In the genomic region with DNA sequence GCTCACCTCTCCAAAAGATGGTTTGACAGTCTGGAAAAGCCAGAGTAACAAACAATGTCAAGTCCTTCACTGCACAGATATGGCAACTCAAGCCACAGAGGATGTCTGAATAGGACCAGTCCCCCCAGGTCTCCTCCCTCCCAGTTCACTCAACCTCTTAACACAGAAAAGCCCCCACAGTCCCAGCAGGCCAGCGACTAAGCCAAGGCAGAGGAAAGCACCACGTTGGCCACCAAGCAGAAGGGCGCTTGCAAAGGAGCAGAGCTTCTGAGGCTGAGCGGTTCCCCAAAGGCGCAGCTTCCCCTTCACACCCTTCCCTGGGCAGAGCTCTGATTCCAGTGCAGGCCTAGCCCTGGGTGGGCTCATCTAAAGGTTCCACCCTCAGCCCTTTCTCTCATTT, we compare ENCODE assay signal across 8 cellular contexts.
DNase-seq lines count a peak whose midpoint lies in the region; ATAC-seq, FAIRE-seq and TF ChIP-seq lines count a peak whose summit lies in the region.

No MANE protein-coding gene starts in this region.

- peak; percentile 39 for ATAC-seq in GM21423 (IDR thresholded peaks at IDR 0.05; ENCODE audit: unreplicated experiment)

- H3K36me3 ChIP-seq in neuron (ENCODE audit: insufficient read depth, low read length) = no peaks in the 10 kb centered on the region

- peak overlapping the region; percentile 18 for H2AFZ ChIP-seq in neuron (ENCODE audit: low read depth, low read length)

- H3K9me3 ChIP-seq in neuron (ENCODE audit: low read length) = no peaks in the 10 kb centered on the region

- DNase-seq in EH (ENCODE audit: low read depth) (peak; percentile 37), HTR-8/SVneo (ENCODE audit: insufficient read length, low spot score) (peak; percentile 15), fibroblast of mammary gland (ENCODE audit: low read depth) (peak; percentile 20), retina (no peak), NCI-H2029 treated with DMSO at 0.1 percent for 48 hours (lab: John Stamatoyannopoulos, UW) (no peak)
- DNase-seq in activated CD8-positive, alpha-beta memory T cell treated with anti-CD3 and anti-CD28 coated beads, Interleukin-2, amount 50 U/mL, for 4 hours = peak; percentile 23

- no peak for FAIRE-seq in HTR-8/SVneo (lab: Jason Lieb, UNC)

- no peak for TF ChIP-seq CTCF in fibroblast of mammary gland (conservative IDR thresholded peaks at IDR 0.05; ENCODE audit: control insufficient read depth, insufficient read depth, low read depth, low read length)

- no peaks in the 10 kb centered on the region for H3K27me3 ChIP-seq in neuron (ENCODE audit: insufficient read depth, low read length)

- peaks cover 14% of the 10 kb centered on the region for H3K4me1 ChIP-seq in neuron (ENCODE audit: insufficient read depth, low read length)

- H3K4me3 ChIP-seq in fibroblast of mammary gland (ENCODE audit: control insufficient read depth, low read depth, low read length) (peak overlapping the region; percentile 69), neuron (ENCODE audit: low read length) (peak overlapping the region; percentile 57)

Comparison
In these comparisons a context has a peak if more than half of its experiments do, and no peak if none do; other contexts are left out.
1. DNase-seq: peak in EH (single experiment), HTR-8/SVneo (single experiment), activated CD8-positive, alpha-beta memory T cell treated with anti-CD3 and anti-CD28 coated beads, Interleukin-2, amount 50 U/mL, for 4 hours (single experiment) and fibroblast of mammary gland (single experiment); none in retina (single experiment) and NCI-H2029 treated with DMSO at 0.1 percent for 48 hours (single experiment).